In the genomic region with DNA sequence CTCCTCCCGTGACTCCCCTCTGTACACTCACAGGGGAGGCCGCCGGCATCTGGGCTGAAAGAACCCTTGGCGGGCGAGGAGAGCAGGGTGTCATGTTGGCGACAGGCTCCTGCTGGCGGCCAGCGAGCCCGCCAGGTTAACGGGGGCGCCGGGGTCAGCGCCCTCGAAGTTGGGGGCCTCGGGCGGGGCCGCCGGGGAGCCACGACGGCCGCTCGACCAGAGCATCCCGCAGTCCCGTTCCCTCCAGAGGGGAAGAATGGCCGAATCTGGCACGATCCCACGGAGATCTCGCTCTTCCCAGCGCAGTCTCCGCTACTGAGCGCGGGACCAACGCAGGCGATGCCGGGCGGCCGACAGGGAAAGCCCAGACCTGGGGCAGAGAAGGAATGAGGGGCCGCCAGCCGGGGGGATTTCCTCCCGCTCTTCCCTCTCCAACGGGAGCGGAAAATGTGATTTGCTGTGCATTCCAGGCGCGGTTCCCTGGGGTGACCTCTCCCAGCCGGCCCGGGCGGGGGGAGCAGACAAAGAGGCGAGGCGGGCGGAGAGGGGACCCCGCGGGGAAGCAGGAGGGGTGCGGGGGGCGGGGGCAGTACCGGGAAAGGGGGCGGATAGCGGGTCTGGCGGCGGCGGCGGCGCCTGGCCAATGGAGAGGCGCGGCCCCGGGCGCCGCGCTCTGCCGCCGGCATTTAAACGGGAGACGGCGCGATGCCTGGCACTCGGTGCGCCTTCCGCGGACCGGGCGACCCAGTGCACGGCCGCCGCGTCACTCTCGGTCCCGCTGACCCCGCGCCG, we compare ENCODE assay signal across 8 cellular contexts. TPM values are rescaled to one million over a fixed set of nuclear protein-coding genes. Genes with fewer than 3 reads are reported as not detected.
A peak's percentile ranks its signal among the peaks of the same experiment; 100 is the strongest.
DNase-seq lines count a peak whose midpoint lies in the region; ATAC-seq and TF ChIP-seq lines count a peak whose summit lies in the region.

A gene (plus strand): TSS at position 715 of the 792 bp plus-strand sequence. CDS start 12,687 bp downstream, outside the sequence.

- TF ChIP-seq CTCF in progenitor cell of endocrine pancreas (IDR thresholded peaks at IDR 0.05; ENCODE audit: unreplicated experiment) = no peak

- H3K27me3 Mint-ChIP-seq in T-helper 17 cell (peaks cover 68% of the 10 kb centered on the region), progenitor cell of endocrine pancreas (peaks cover 89% of the 10 kb centered on the region)

- H3K4me1 Mint-ChIP-seq in T-helper 17 cell (peaks cover 13% of the 10 kb centered on the region), progenitor cell of endocrine pancreas (ENCODE audit: low read depth) (peaks cover 14% of the 10 kb centered on the region)

- intact Hi-C loops in head of caudate nucleus (cut with DNase I) = loop anchor here (2.0 kb wide), 1 partner anchor 121 kb away; no protein-coding TSS in a partner anchor

- peak; percentile 43 for DNase-seq in ELF-1 (ENCODE audit: low read depth, low spot score)
- no peak for DNase-seq in T-helper 17 cell
- peak in 40 of 42 donors; percentile 29 to 92 (median 70) for DNase-seq in head of caudate nucleus
- DNase-seq in progenitor cell of endocrine pancreas (ENCODE audit: low spot score, unreplicated experiment) = peak; percentile 13
- DNase-seq in foreskin melanocyte = no peak
- no peak for DNase-seq in central memory CD4-positive, alpha-beta T cell

- no peaks in the 10 kb centered on the region for H3K9me3 Mint-ChIP-seq in progenitor cell of endocrine pancreas (ENCODE audit: low read depth)

- peaks cover 4% of the 10 kb centered on the region for H3K36me3 Mint-ChIP-seq in T-helper 17 cell (ENCODE audit: low read depth)
- no peaks in the 10 kb centered on the region for H3K36me3 Mint-ChIP-seq in progenitor cell of endocrine pancreas (ENCODE audit: insufficient read depth)

- peak within 1 kb of the TSS; percentile 75 for H3K4me3 Mint-ChIP-seq in T-helper 17 cell
- H3K4me3 Mint-ChIP-seq in progenitor cell of endocrine pancreas (ENCODE audit: low read depth) = peak within 1 kb of the TSS; percentile 62

- ATAC-seq in T-helper 17 cell = no peak
- no peak for ATAC-seq in HG02798 (IDR thresholded peaks at IDR 0.05; ENCODE audit: poor library complexity, unreplicated experiment)
- ATAC-seq in HG03159 (IDR thresholded peaks at IDR 0.05; ENCODE audit: unreplicated experiment) = no peak

- no peak within 1 kb of the TSS for H3K27ac Mint-ChIP-seq in T-helper 17 cell
- H3K27ac Mint-ChIP-seq in progenitor cell of endocrine pancreas = peak within 1 kb of the TSS; percentile 40

- H3K9me3 ChIP-seq in T-helper 17 cell (ENCODE audit: control insufficient read depth, low read length, poor library complexity, severe bottlenecking) = no peaks in the 10 kb centered on the region

RNA-seq across cellular contexts. Expression of the gene that starts here (rescaled TPM):
- not detected for total RNA-seq in T-helper 17 cell
- 0.17 and 0.29 TPM in 2 replicates for total RNA-seq in progenitor cell of endocrine pancreas

Comparison
In these comparisons a context has a peak if more than half of its experiments do, and no peak if none do; other contexts are left out.
1. Peak in DNase-seq in progenitor cell of endocrine pancreas; RNA of the gene not detected or under 1 TPM.
2. DNase-seq: peak in ELF-1 (single experiment) and head of caudate nucleus (40 of 42); none in T-helper 17 cell (0 of 3), foreskin melanocyte (single experiment) and central memory CD4-positive, alpha-beta T cell (single experiment).